Comparison of ENCODE assay signal across 8 cellular contexts in the genomic region with DNA sequence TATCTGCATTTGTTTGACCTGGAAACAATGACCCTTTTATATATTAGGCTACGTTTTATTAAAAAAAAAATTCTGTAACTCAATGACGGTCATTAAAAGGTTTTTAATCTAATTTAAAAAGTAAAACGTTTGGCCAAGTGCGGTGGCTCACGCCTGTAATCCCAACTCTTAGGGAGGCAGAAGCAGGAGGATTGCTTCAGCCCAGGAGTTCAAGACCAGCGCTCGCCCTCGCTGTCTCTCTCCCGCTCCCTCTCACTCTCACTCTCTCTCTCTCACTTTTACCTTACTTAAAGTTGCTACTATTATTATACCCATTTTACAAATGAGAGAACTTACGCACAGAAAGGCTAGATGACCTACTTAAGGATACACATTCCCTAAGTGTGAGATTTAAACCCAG. TPM values are rescaled to one million over a fixed set of nuclear protein-coding genes. Genes with fewer than 3 reads are reported as not detected.
DNase-seq lines count a peak whose midpoint lies in the region; ATAC-seq and TF ChIP-seq lines count a peak whose summit lies in the region.

No MANE protein-coding gene starts in this region.

- TF ChIP-seq POLR2A in esophagus squamous epithelium (IDR thresholded peaks at IDR 0.05): no peak

- H3K36me3 ChIP-seq in SJSA1 (0 out of 2 replicates have a peak, but pooled peaks cover 3% of the 10 kb centered on the region), esophagus squamous epithelium (peaks cover 0 to 10% (median 0%) of the 10 kb centered on the region in 3 donors), rectal smooth muscle tissue (ENCODE audit: control insufficient read depth, insufficient read depth, low read length) (no peaks in the 10 kb centered on the region)

- no peaks in the 10 kb centered on the region for H3K9me3 ChIP-seq in SJSA1 (replicated peaks)
- H3K9me3 ChIP-seq in esophagus squamous epithelium: no peaks in the 10 kb centered on the region

- 72% methylated on average over 10 of the region's 10 CpGs for WGBS in esophagus squamous epithelium, 2 donors

- no peaks in the 10 kb centered on the region for H3K27me3 ChIP-seq in SJSA1 (replicated peaks)
- peaks cover 0 to 4% (median 0%) of the 10 kb centered on the region in 4 donors for H3K27me3 ChIP-seq in esophagus squamous epithelium
- H3K27me3 ChIP-seq in rectal smooth muscle tissue (ENCODE audit: control insufficient read depth, insufficient read depth, low read length): no peaks in the 10 kb centered on the region

- H3K27ac ChIP-seq in SJSA1 (no peak overlapping the region), esophagus squamous epithelium (peak overlapping the region; percentile 90 to 92 (median 90)), rectal smooth muscle tissue (ENCODE audit: low read depth, low read length) (no peak overlapping the region)

- H3K4me1 ChIP-seq in SJSA1 (replicated peaks) (no peaks in the 10 kb centered on the region; the same call in 1 of the 2 replicates), esophagus squamous epithelium (peaks cover 9 to 24% (median 17%) of the 10 kb centered on the region in 3 donors), rectal smooth muscle tissue (ENCODE audit: control insufficient read depth, insufficient read depth, low read length) (no peaks in the 10 kb centered on the region)

- intact Hi-C loops in esophagus squamous epithelium (cut with DNase I): no loop called here

- TF ChIP-seq CTCF in esophagus squamous epithelium (IDR thresholded peaks at IDR 0.05): no peak

- no peak for DNase-seq in SJSA1 (ENCODE audit: low read depth in 1 of 2, low spot score in 2 of 2)
- DNase-seq in esophagus squamous epithelium (lab: John Stamatoyannopoulos, UW): no peak
- DNase-seq in HT-29 (ENCODE audit: low spot score): no peak
- no peak for DNase-seq in NCI-H1105 treated with DMSO at 0.1 percent for 48 hours (lab: John Stamatoyannopoulos, UW)
- no peak for DNase-seq in HCEC 1CT

- ATAC-seq in HG02623 (IDR thresholded peaks at IDR 0.05; ENCODE audit: unreplicated experiment): no peak

- peak overlapping the region; percentile 89; the same call in 1 of the 2 replicates for H3K4me3 ChIP-seq in GM08714 (ENCODE audit: low read length)
- peak overlapping the region; percentile 60 for H3K4me3 ChIP-seq in SJSA1
- H3K4me3 ChIP-seq in esophagus squamous epithelium: peak overlapping the region; percentile 84 to 96 (median 92)
- H3K4me3 ChIP-seq in rectal smooth muscle tissue (ENCODE audit: low read length): peak overlapping the region; percentile 90

- H3K9ac ChIP-seq in rectal smooth muscle tissue (ENCODE audit: low read length): no peak overlapping the region

RNA-seq across cellular contexts. Expression of a gene that starts 0.8 kb away (rescaled TPM):
- total RNA-seq in SJSA1 (2014; rRNA removed; shearing (Covaris generic)): 12.4 and 20.8 TPM in 2 replicates
- total RNA-seq in esophagus squamous epithelium: 10 to 100 TPM in 3 of 4 donors, 1 to 10 TPM in 1; 9.4 to 15.7 (median 13.6) TPM
- 14.0 and 20.8 TPM in 2 replicates for total RNA-seq in HT-29 (2014; rRNA removed; shearing (Covaris generic))

Comparison
In these comparisons a context has a peak if more than half of its experiments do, and no peak if none do; other contexts are left out.
1. H3K27ac ChIP-seq: peak in esophagus squamous epithelium (4 of 4); none in SJSA1 (single experiment) and rectal smooth muscle tissue (single experiment).
2. Peak in every context shown above with its lines, with median percentiles within 50 percentile points of each other: H3K4me3 ChIP-seq.